In the genomic region with DNA sequence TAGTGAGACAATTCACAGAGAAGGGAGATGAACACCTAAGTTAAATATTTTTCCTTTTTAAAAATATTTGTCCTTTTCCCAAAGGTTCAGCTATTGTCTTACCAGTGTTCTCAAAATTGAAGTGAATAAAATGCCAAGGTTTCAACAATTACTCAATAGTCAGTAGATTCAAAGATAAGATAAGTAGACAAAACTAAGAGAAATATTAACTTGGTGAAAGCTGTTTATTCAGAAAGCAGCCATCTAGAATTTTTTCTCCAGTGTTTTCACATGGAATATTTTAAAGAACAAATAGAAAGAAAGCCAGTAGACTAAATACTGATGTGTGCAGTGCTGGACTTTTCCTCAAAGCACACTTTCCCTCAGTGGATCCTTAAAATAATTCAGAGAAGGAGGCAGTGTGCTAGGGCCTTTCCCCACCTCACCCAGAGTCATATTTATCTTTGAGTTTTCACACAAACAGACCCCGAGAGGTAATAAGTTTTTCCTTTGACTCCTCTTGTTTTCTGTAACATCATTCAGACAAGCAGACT, we compare ENCODE assay signal across 14 cellular contexts.
DNase-seq lines count a peak whose midpoint lies in the region; ATAC-seq, FAIRE-seq and TF ChIP-seq lines count a peak whose summit lies in the region.
"Had no signal": no experiment of that assay in that cellular context is flagged by ENCODE, and none has a peak within 500 bp of the region (broad histone marks: within the 10 kb centered on the region; RNA-seq: fewer than 3 reads in every experiment).

No MANE protein-coding gene starts in this region.

- H4K20me1 ChIP-seq in Loucy (ENCODE audit: insufficient read depth, low read length, poor library complexity, severe bottlenecking), result no peaks in the 10 kb centered on the region
- H4K20me1 ChIP-seq: BLaER1 had no signal

- no peaks in the 10 kb centered on the region for H3K36me3 ChIP-seq in Loucy (ENCODE audit: insufficient read depth, low read length)
- H3K36me3 ChIP-seq: BLaER1 had no signal

- peak; percentile 73 for FAIRE-seq in A549 (lab: Jason Lieb, UNC)

- no peaks in the 10 kb centered on the region for H3K27me3 Mint-ChIP-seq in effector memory CD8-positive, alpha-beta T cell
- H3K27me3 Mint-ChIP-seq: naive thymus-derived CD8-positive, alpha-beta T cell had no signal

- no peaks in the 10 kb centered on the region for H3F3A ChIP-seq in Loucy (ENCODE audit: low read depth)

- H3K4me1 ChIP-seq in A549 (peaks cover 31% of the 10 kb centered on the region), Loucy (ENCODE audit: insufficient read depth, low read length, poor library complexity, severe bottlenecking) (peaks cover 26% of the 10 kb centered on the region)

- no peaks in the 10 kb centered on the region for H3K36me3 Mint-ChIP-seq in effector memory CD8-positive, alpha-beta T cell (ENCODE audit: insufficient read depth)

- no peaks in the 10 kb centered on the region for H3K9me3 Mint-ChIP-seq in effector memory CD8-positive, alpha-beta T cell

- DNase-seq in A549 (ENCODE audit: low read depth in 1 of 2, low spot score in 1 of 2) (no peak), Caki2 (ENCODE audit: low read depth) (peak; percentile 58), inferior parietal cortex (ENCODE audit: extremely low spot score) (no peak), AG08395 (ENCODE audit: low spot score) (no peak), AG20443 (ENCODE audit: low spot score) (no peak), kidney tubule cell (ENCODE audit: low spot score) (no peak)
- DNase-seq in effector memory CD8-positive, alpha-beta T cell, result no peak
- DNase-seq: DND-41; naive thymus-derived CD8-positive, alpha-beta T cell; NCI-H2029 treated with DMSO at 0.1 percent for 48 hours; NCI-H524 treated with DMSO at 0.1 percent for 48 hours; substantia nigra had no signal

- H3K4me1 Mint-ChIP-seq in effector memory CD8-positive, alpha-beta T cell (ENCODE audit: low read depth in 2 of 2), result peaks cover 22 to 47% of the 10 kb centered on the region in 2 donors

- H3K4me3 ChIP-seq in A549 (no peak overlapping the region), Loucy (ENCODE audit: low read length, poor library complexity, severe bottlenecking) (no peak overlapping the region)
- H3K4me3 ChIP-seq: BLaER1 had no signal

- no peaks in the 10 kb centered on the region for H3K9me3 ChIP-seq in A549
- H3K9me3 ChIP-seq in Loucy (ENCODE audit: insufficient read depth, low read depth, low read length), result no peaks in the 10 kb centered on the region
- H3K9me3 ChIP-seq: BLaER1 had no signal

- H3K79me2 ChIP-seq in Loucy (ENCODE audit: insufficient read depth, low read length), result no peaks in the 10 kb centered on the region

- H3K27me3 ChIP-seq in Loucy (ENCODE audit: insufficient read depth, low read length, poor library complexity, severe bottlenecking), result no peaks in the 10 kb centered on the region
- H3K27me3 ChIP-seq: BLaER1 had no signal

- TF ChIP-seq CTCF in A549 (IDR thresholded peaks at IDR 0.05), result no peak
- TF ChIP-seq CTCF in Loucy (conservative IDR thresholded peaks at IDR 0.05; ENCODE audit: low read length), result no peak

- H3K9ac ChIP-seq in Loucy (ENCODE audit: low read depth, low read length, poor library complexity, severe bottlenecking), result no peak overlapping the region
- H3K9ac ChIP-seq: BLaER1 had no signal

- no peak; a peak in 1 of 5 replicates for TF ChIP-seq EP300 in A549 (IDR thresholded peaks at IDR 0.05)

- no peaks in the 10 kb centered on the region for H3K9me2 ChIP-seq in Loucy (replicated peaks; ENCODE audit: low read depth, low read length)

- POLR2A ChIA-PET in A549 (lab: Yijun Ruan, JAX), result interaction anchor here (1.0 kb wide), 1 partner anchor 413 kb away, joined by 3 read pairs; a partner anchor contains a TSS

- H2AFZ ChIP-seq in Loucy (ENCODE audit: low read length), result peak overlapping the region; percentile 40; the same call in 1 of the 2 replicates

- ATAC-seq in A549, result peak; percentile 45 to 71; a peak in 3 of 6 replicates
- ATAC-seq in effector memory CD8-positive, alpha-beta T cell (replicated peaks), result no peak
- ATAC-seq: naive thymus-derived CD8-positive, alpha-beta T cell had no signal

- H3K27ac Mint-ChIP-seq in effector memory CD8-positive, alpha-beta T cell, result peak overlapping the region; percentile 62 to 87

- in situ Hi-C loops in Caki2 (cut with HindIII; ENCODE audit: low pct_unique_long_range_greater_than_20kb, low sequenced_read_pairs), result no loop called here

- no peak for TF ChIP-seq POLR2A in A549 (IDR thresholded peaks at IDR 0.05; ENCODE audit: low read length)

- TF ChIP-seq RAD21 in A549 (conservative IDR thresholded peaks at IDR 0.05 in 1 of 2, IDR thresholded peaks at IDR 0.05 in 1 of 2), result no peak

- H3K4me3 Mint-ChIP-seq in effector memory CD8-positive, alpha-beta T cell, result peak overlapping the region; percentile 13 to 17
- H3K4me3 Mint-ChIP-seq: naive thymus-derived CD8-positive, alpha-beta T cell had no signal

- peak overlapping the region; percentile 72 for H3K4me2 ChIP-seq in A549
- H3K4me2 ChIP-seq in Loucy (ENCODE audit: low read depth, low read length, poor library complexity, severe bottlenecking), result no peak overlapping the region
- H3K4me2 ChIP-seq: BLaER1 had no signal

- CTCF ChIA-PET in A549 (lab: Yijun Ruan, JAX), result no interaction called here

- WGBS in A549 (ENCODE audit: missing lambda C conversion rate), result 18% methylated on average over 1 of the region's 1 CpG

- H3K27ac ChIP-seq in A549, result peak overlapping the region; percentile 70 to 84
- H3K27ac ChIP-seq: BLaER1 had no signal

TF ChIP-seq in A549, 52 proteins besides CTCF, POLR2A, EP300 and RAD21:
- TF ChIP-seq RNF2 (IDR thresholded peaks at IDR 0.05; ENCODE audit: borderline replicate concordance, low read depth) (no peak), TP53 (CRISPR knock-in tag; IDR thresholded peaks at IDR 0.05) (no peak), GATA3 (IDR thresholded peaks at IDR 0.05; ENCODE audit: borderline replicate concordance) (peak; percentile 83; the same call in 1 of the 2 replicates), CEBPB (IDR thresholded peaks at IDR 0.05) (peak; percentile 30 to 51; a peak in 2 of 4 replicates), HOXB13 (CRISPR knock-in tag; IDR thresholded peaks at IDR 0.05; ENCODE audit: low read depth) (no peak)
